11 cellular contexts compared by ENCODE assay signal in the genomic region with DNA sequence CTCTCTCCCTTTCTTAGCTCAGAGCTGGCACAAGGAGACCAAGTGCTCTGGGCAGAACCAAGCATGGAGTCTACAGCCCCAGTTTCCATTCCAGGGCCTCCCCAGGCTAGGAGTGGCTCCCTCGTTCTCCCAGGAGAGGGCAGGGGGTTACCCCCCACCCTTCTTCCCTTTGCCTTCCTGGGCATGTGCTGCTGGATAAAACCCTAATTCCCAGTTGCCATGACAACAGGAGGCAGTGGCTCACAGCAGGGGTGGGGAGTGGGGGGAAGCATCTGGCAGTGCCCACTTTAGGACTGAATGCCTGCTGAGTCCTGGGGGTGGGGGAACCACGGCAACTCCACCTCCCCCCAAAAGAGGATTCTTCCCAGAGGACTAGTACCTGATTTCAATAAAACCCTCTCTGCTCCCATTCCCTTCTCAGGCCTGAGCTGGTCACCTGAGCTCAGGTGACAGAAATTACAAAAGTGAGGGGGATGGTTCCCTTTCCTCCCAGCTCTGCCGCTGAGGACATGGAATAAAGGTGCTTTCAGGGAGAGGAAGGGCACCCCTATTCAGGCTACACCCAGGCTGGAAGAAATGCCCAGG. TPM values are rescaled to one million over a fixed set of nuclear protein-coding genes. Genes with fewer than 3 reads are reported as not detected.
A peak's percentile ranks its signal among the peaks of the same experiment; 100 is the strongest.
DNase-seq lines count a peak whose midpoint lies in the region; TF ChIP-seq lines count a peak whose summit lies in the region.
"Had no signal": no experiment of that assay in that cellular context is flagged by ENCODE, and none has a peak within 500 bp of the region (broad histone marks: within the 10 kb centered on the region; RNA-seq: fewer than 3 reads in every experiment).

No MANE protein-coding gene starts in this region.

- H4K91ac ChIP-seq in H9 (ENCODE audit: insufficient read length, low read depth, low read length), result no peak overlapping the region

- H3K9me3 Mint-ChIP-seq in H9 (no peaks in the 10 kb centered on the region), brain (peaks cover 0 to 3% (median 0%) of the 10 kb centered on the region in 5 experiments), nephron (no peaks in the 10 kb centered on the region)
- H3K9me3 Mint-ChIP-seq: activated B cell treated with CpG ODN at 0.5 μM for 24 hours had no signal

- no peak overlapping the region for H3K4ac ChIP-seq in H9 (ENCODE audit: low read depth, low read length)

- WGBS in H9 (ENCODE audit: extremely low coverage, insufficient read length, low lambda C conversion rate), result no CpG with 5 or more reads among the region's 3 CpGs

- peaks cover 4% of the 10 kb centered on the region; the same call in 1 of the 2 replicates for H3K27me3 ChIP-seq in ACC112 (ENCODE audit: insufficient read depth, low read length)
- no peaks in the 10 kb centered on the region for H3K27me3 ChIP-seq in H9 (ENCODE audit: insufficient read depth, low read length)
- H3K27me3 ChIP-seq in Karpas-422 (ENCODE audit: low read length), result no peaks in the 10 kb centered on the region

- H4K20me1 ChIP-seq in H9 (ENCODE audit: control insufficient read depth, insufficient read depth, insufficient read length), result no peaks in the 10 kb centered on the region
- 0 out of 2 replicates have a peak, but pooled peaks cover 4% of the 10 kb centered on the region for H4K20me1 ChIP-seq in Karpas-422 (ENCODE audit: insufficient read depth, low read depth, low read length)

- H3K36me3 Mint-ChIP-seq in H9 (ENCODE audit: insufficient read depth in 1 of 3, low read depth in 3 of 3), result no peaks in the 10 kb centered on the region
- peaks cover 6% of the 10 kb centered on the region for H3K36me3 Mint-ChIP-seq in brain
- no peaks in the 10 kb centered on the region for H3K36me3 Mint-ChIP-seq in nephron (ENCODE audit: low read depth)

- H2AK5ac ChIP-seq in H9 (ENCODE audit: insufficient read length, low read length), result no peak overlapping the region

- no peak overlapping the region for H2BK5ac ChIP-seq in H9 (ENCODE audit: insufficient read length, low read length)

- H4K8ac ChIP-seq in H9 (replicated peaks; ENCODE audit: insufficient read length, low read depth, low read length), result no peak overlapping the region

- peak; percentile 52 for DNase-seq in H9
- no peak for DNase-seq in activated T-cell treated with anti-CD3 and anti-CD28 coated beads for 4 hours
- DNase-seq in GM13977 (ENCODE audit: low spot score), result no peak
- DNase-seq in GM13976 (ENCODE audit: low spot score), result no peak
- DNase-seq in Karpas-422, result no peak
- DNase-seq: activated B cell treated with CpG ODN at 0.5 μM for 24 hours, NCI-H1048 had no signal

- peak overlapping the region; percentile 69 to 89 for H3K4me3 Mint-ChIP-seq in H9
- H3K4me3 Mint-ChIP-seq in brain, result peak overlapping the region; percentile 92 to 95 (median 94)
- peak overlapping the region; percentile 89 to 90 (median 89) for H3K4me3 Mint-ChIP-seq in nephron

- H2BK15ac ChIP-seq in H9 (ENCODE audit: low read depth, low read length), result no peak overlapping the region

- H3K9me3 ChIP-seq in H9 (ENCODE audit: control insufficient read depth, low read depth, low read length), result no peaks in the 10 kb centered on the region
- no peaks in the 10 kb centered on the region for H3K9me3 ChIP-seq in Karpas-422 (ENCODE audit: low read length)

- H3K27ac ChIP-seq in ACC112 (ENCODE audit: low read depth, low read length), result no peak overlapping the region
- no peak overlapping the region for H3K27ac ChIP-seq in H9 (ENCODE audit: insufficient read length, low read depth, low read length)
- H3K27ac ChIP-seq in Karpas-422 (ENCODE audit: low read length), result no peak overlapping the region

- TF ChIP-seq CTCF in H9 (conservative IDR thresholded peaks at IDR 0.05) (no peak), brain (conservative IDR thresholded peaks at IDR 0.05) (no peak), nephron (IDR thresholded peaks at IDR 0.05; ENCODE audit: unreplicated experiment in 3 of 3) (no peak), GM13977 (IDR thresholded peaks at IDR 0.05; ENCODE audit: extremely low read depth, insufficient read depth, missing control alignments) (no peak), GM13976 (IDR thresholded peaks at IDR 0.05; ENCODE audit: borderline replicate concordance, control extremely low read depth, extremely low read depth, insufficient read depth, missing control alignments) (no peak)

- no peak overlapping the region for H3K9ac ChIP-seq in H9 (ENCODE audit: extremely low read depth, insufficient read length, low read length)
- H3K9ac ChIP-seq in Karpas-422 (ENCODE audit: low read length), result no peak overlapping the region

- in situ Hi-C loops in GM13977 (cut with MboI; ENCODE audit: low pct_unique_long_range_greater_than_20kb, low sequenced_read_pairs, unreplicated experiment) (no loop called here), GM13976 (cut with MboI; ENCODE audit: low sequenced_read_pairs, unreplicated experiment) (no loop called here)

- no peak overlapping the region for H3K27ac Mint-ChIP-seq in H9
- peak overlapping the region; percentile 91 to 98 (median 95) for H3K27ac Mint-ChIP-seq in brain
- no peak overlapping the region for H3K27ac Mint-ChIP-seq in nephron

- H2AFZ ChIP-seq in ACC112 (ENCODE audit: low read length, unreplicated experiment) (no peak overlapping the region), H9 (ENCODE audit: low read length) (no peak overlapping the region), Karpas-422 (ENCODE audit: low read length) (no peak overlapping the region)

- H3K56ac ChIP-seq in H9 (ENCODE audit: insufficient read length, low read depth, low read length), result no peak overlapping the region

- no peak overlapping the region for H2BK120ac ChIP-seq in H9 (ENCODE audit: low read depth, low read length, poor library complexity, severe bottlenecking)

- peak overlapping the region; percentile 87; the same call in 1 of the 2 replicates for H3K4me3 ChIP-seq in ACC112 (ENCODE audit: low read depth, low read length)
- H3K4me3 ChIP-seq in Karpas-422 (ENCODE audit: low read length), result no peak overlapping the region

- H3K9me2 ChIP-seq in Karpas-422 (replicated peaks; ENCODE audit: insufficient read depth, low read length), result no peaks in the 10 kb centered on the region

- no peak overlapping the region for H4K5ac ChIP-seq in H9 (ENCODE audit: insufficient read length, low read depth, low read length)

- H2BK20ac ChIP-seq in H9 (ENCODE audit: low read depth, low read length, poor library complexity, severe bottlenecking), result no peak overlapping the region

- no peak overlapping the region for H2BK12ac ChIP-seq in H9 (ENCODE audit: insufficient read length, low read depth, low read length)

- peaks cover 34% of the 10 kb centered on the region for H3K23me2 ChIP-seq in H9 (ENCODE audit: insufficient read length, low read depth, low read length, poor library complexity, severe bottlenecking)

- H3K27me3 Mint-ChIP-seq in H9 (ENCODE audit: low read depth) (peaks cover 83% of the 10 kb centered on the region), brain (peaks cover 13% of the 10 kb centered on the region), nephron (ENCODE audit: low read depth) (peaks cover 17% of the 10 kb centered on the region)

- H3K18ac ChIP-seq in H9 (ENCODE audit: insufficient read length, low read depth, low read length), result no peak overlapping the region

- H3K36me3 ChIP-seq in ACC112 (ENCODE audit: insufficient read depth, low read length) (no peaks in the 10 kb centered on the region), Karpas-422 (ENCODE audit: insufficient read depth, low read length) (no peaks in the 10 kb centered on the region)

- H3K79me2 ChIP-seq in ACC112 (ENCODE audit: control insufficient read depth, insufficient read depth, low read length, unreplicated experiment), result no peaks in the 10 kb centered on the region
- no peaks in the 10 kb centered on the region for H3K79me2 ChIP-seq in H9 (ENCODE audit: insufficient read depth, low read length)
- H3K79me2 ChIP-seq in Karpas-422 (ENCODE audit: low read length), result no peaks in the 10 kb centered on the region

- H3K79me1 ChIP-seq in H9 (ENCODE audit: insufficient read depth, low read depth, low read length, poor library complexity, severe bottlenecking), result no peaks in the 10 kb centered on the region

- H3K4me1 ChIP-seq in ACC112 (ENCODE audit: control insufficient read depth, insufficient read depth, low read length, unreplicated experiment) (peaks cover 16% of the 10 kb centered on the region), H9 (ENCODE audit: insufficient read depth, low read length) (no peaks in the 10 kb centered on the region; the same call in 1 of the 2 replicates), Karpas-422 (ENCODE audit: low read length) (peaks cover 15% of the 10 kb centered on the region)

- no peak overlapping the region for H3T11ph ChIP-seq in H9 (ENCODE audit: low read length)

- H3K14ac ChIP-seq in H9 (ENCODE audit: insufficient read depth, low read length), result no peak overlapping the region

- H3K4me2 ChIP-seq in H9 (ENCODE audit: insufficient read depth, insufficient read length, low read length) (peak overlapping the region; percentile 65), Karpas-422 (ENCODE audit: low read depth, low read length, poor library complexity, severe bottlenecking) (no peak overlapping the region)

- peaks cover 30 to 44% of the 10 kb centered on the region in 2 experiments for H3K4me1 Mint-ChIP-seq in H9
- peaks cover 76% of the 10 kb centered on the region for H3K4me1 Mint-ChIP-seq in brain
- H3K4me1 Mint-ChIP-seq in nephron, result peaks cover 34% of the 10 kb centered on the region

- H3K23ac ChIP-seq in H9 (ENCODE audit: insufficient read length, low read depth, low read length), result no peak overlapping the region

RNA-seq across cellular contexts. Expression of a gene that starts 1.8 kb away (rescaled TPM):
- 16.3 and 17.9 TPM in 2 replicates for total RNA-seq in H9 (2021)
- 27.6 TPM for polyA plus RNA-seq in brain (ENCODE audit: insufficient read depth, low read depth, low replicate concordance)
- not detected in 2 replicates for total RNA-seq in Karpas-422 (2014; rRNA removed; shearing (Covaris generic); ENCODE audit: low replicate concordance)
- total RNA-seq: activated B cell treated with CpG ODN at 0.5 μM for 24 hours had no signal

RNA-seq across cellular contexts. Expression of a gene that starts 36.8 kb away (rescaled TPM):
- total RNA-seq in H9 (2021), result 0.59 TPM in 1 of 2 replicates, not detected in the other
- polyA plus RNA-seq in brain (ENCODE audit: insufficient read depth, low read depth, low replicate concordance), result not detected
- not detected in 2 replicates for total RNA-seq in Karpas-422 (2014; rRNA removed; shearing (Covaris generic); ENCODE audit: low replicate concordance)
- total RNA-seq: activated B cell treated with CpG ODN at 0.5 μM for 24 hours, lung microvascular endothelial cell had no signal

RNA-seq across cellular contexts. Expression of a gene that starts 48.2 kb away (rescaled TPM):
- total RNA-seq in H9 (2021), result 1.7 and 2.0 TPM in 2 replicates
- polyA plus RNA-seq in brain (ENCODE audit: insufficient read depth, low read depth, low replicate concordance), result not detected
- 0.51 TPM in 1 of 2 replicates, not detected in the other for total RNA-seq in Karpas-422 (2014; rRNA removed; shearing (Covaris generic); ENCODE audit: low replicate concordance)
- total RNA-seq: activated B cell treated with CpG ODN at 0.5 μM for 24 hours, lung microvascular endothelial cell had no signal

RNA-seq across cellular contexts. Expression of a gene that starts 58.5 kb away (rescaled TPM):
- not detected in 2 replicates for total RNA-seq in H9 (2021)
- not detected for polyA plus RNA-seq in brain (ENCODE audit: insufficient read depth, low read depth, low replicate concordance)
- total RNA-seq in Karpas-422 (2014; rRNA removed; shearing (Covaris generic); ENCODE audit: low replicate concordance), result not detected in 2 replicates
- total RNA-seq: activated B cell treated with CpG ODN at 0.5 μM for 24 hours, lung microvascular endothelial cell had no signal

Comparison
In these comparisons a context has a peak if more than half of its experiments do, and no peak if none do; other contexts are left out.
1. H3K27ac Mint-ChIP-seq: peak in brain (5 of 5); none in H9 (0 of 3) and nephron (0 of 3).
2. RNA of a gene that starts 1.8 kb away (total RNA-seq): 16.3 to 17.9 TPM in H9; not detected in Karpas-422; every median in the first group is over 10 times any median in the second.
3. Peak in every context shown above with its lines, with median percentiles within 50 percentile points of each other: H3K4me3 Mint-ChIP-seq.